32 cellular contexts compared by ENCODE assay signal in the genomic region with DNA sequence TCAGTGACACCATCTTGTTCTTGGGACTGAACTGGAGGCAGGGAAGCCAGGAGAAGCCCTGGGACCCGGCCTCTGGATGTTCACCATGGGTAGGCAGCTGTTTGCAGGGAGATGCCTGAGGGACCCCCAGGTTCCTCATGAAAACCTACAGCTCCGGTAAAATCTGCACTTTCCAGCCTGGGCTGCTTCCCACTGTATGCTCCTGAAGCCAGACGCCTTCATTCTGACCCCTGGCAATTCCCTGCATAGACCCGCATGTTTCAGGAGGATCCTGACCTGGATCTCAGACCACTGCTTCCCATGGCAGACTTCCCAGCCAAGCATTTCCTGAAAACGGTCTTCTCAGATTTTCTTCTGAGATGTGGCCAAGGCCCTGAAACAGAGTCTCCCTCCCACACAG.
"Had no signal": no experiment of that assay in that cellular context is flagged by ENCODE, and none has a peak within 500 bp of the region (broad histone marks: within the 10 kb centered on the region; RNA-seq: fewer than 3 reads in every experiment).

No MANE protein-coding gene starts in this region.

- H3K4me3 ChIP-seq: adrenal gland, ascending aorta, body of pancreas, breast epithelium, cardiac muscle cell had no signal

- H3K27ac ChIP-seq: adrenal gland, ascending aorta, body of pancreas, brain microvascular endothelial cell, breast epithelium, cardiac muscle cell had no signal

- H3K36me3 ChIP-seq: adrenal gland, ascending aorta, brain microvascular endothelial cell, breast epithelium, cardiac muscle cell had no signal

- DNase-seq: activated effector memory CD4-positive, alpha-beta T cell treated with anti-CD3 and anti-CD28 coated beads, Interleukin-2, amount 50 U/mL, for 16 hours; activated effector memory CD4-positive, alpha-beta T cell treated with Interleukin-2 at 50 U/mL for 16 hours; activated gamma-delta T cell; activated gamma-delta T cell treated with Interleukin-2 at 50 U/mL for 16 hours; activated naive CD4-positive, alpha-beta T cell; activated naive CD4-positive, alpha-beta T cell treated with anti-CD3 and anti-CD28 coated beads for 36 hours; activated naive CD4-positive, alpha-beta T cell treated with anti-CD3 and anti-CD28 coated beads, Interleukin-2, amount 10 ng/mL, durations not matched to agents 7 days and 5 days; activated naive CD4-positive, alpha-beta T cell treated with anti-CD3 and anti-CD28 coated beads, Interleukin-2, amount 50 U/mL, for 16 hours; activated naive CD4-positive, alpha-beta T cell treated with Interleukin-2 at 50 U/mL for 16 hours; activated naive CD8-positive, alpha-beta T cell treated with anti-CD3 and anti-CD28 coated beads for 36 hours; activated naive CD8-positive, alpha-beta T cell treated with anti-CD3 and anti-CD28 coated beads, Interleukin-2, amount 10 ng/mL, durations not matched to agents 7 days and 5 days; activated naive CD8-positive, alpha-beta T cell treated with anti-CD3 and anti-CD28 coated beads, Interleukin-2, amount 50 U/mL, for 24 hours; activated T-cell treated with anti-CD3 and anti-CD28 coated beads, Interleukin-2, amount 50 U/mL, for 1 hour; activated T-cell treated with anti-CD3 and anti-CD28 coated beads, Interleukin-2, amount 50 U/mL, for 24 hours; activated T-cell treated with anti-CD3 and anti-CD28 coated beads, Interleukin-2, amount 50 U/mL, for 4 hours; activated T-cell treated with anti-CD3 and anti-CD28 coated beads, Interleukin-2, amount 50 U/mL, for 48 hours; activated T-cell treated with anti-CD3 and anti-CD28 coated beads, Interleukin-2, amount 50 U/mL, for 72 hours; adrenal gland; amniotic stem cell; amygdala; anterior cingulate cortex; aorta; body of pancreas; brain microvascular endothelial cell; caudate nucleus; central memory CD4-positive, alpha-beta T cell; cerebellar nuclear complex had no signal

- ATAC-seq: activated naive CD4-positive, alpha-beta T cell treated with anti-CD3 and anti-CD28 coated beads, Interleukin-2, amount 50 U/mL, for 72 hours; activated naive CD8-positive, alpha-beta T cell treated with anti-CD3 and anti-CD28 coated beads, Interleukin-2, amount 50 U/mL, for 24 hours; activated T-cell treated with anti-CD3 and anti-CD28 coated beads, Interleukin-2, amount 50 U/mL, for 4 hours; activated T-cell treated with anti-CD3 and anti-CD28 coated beads, Interleukin-2, amount 50 U/mL, for 72 hours; activated T-helper 17 cell treated with anti-CD3 and anti-CD28 coated beads, Interleukin-2, amount 50 U/mL, for 72 hours; body of pancreas had no signal

- H3K4me1 ChIP-seq: adrenal gland, ascending aorta, body of pancreas, breast epithelium had no signal

- H3K27me3 ChIP-seq: adrenal gland, ascending aorta, body of pancreas, brain microvascular endothelial cell, breast epithelium, cardiac muscle cell had no signal

- H3K9me3 ChIP-seq: adrenal gland, ascending aorta, body of pancreas had no signal
